In genomic region chr1:212981571-212982328, GRCh38 we compare ENCODE assay signal across 10 cellular contexts. TPM values are rescaled to one million over a fixed set of nuclear protein-coding genes. Genes with fewer than 3 reads are reported as not detected.
DNase-seq lines count a peak whose midpoint lies in the region; ATAC-seq and TF ChIP-seq lines count a peak whose summit lies in the region.
"Had no signal": no experiment of that assay in that cellular context is flagged by ENCODE, and none has a peak within 500 bp of the region (broad histone marks: within the 10 kb centered on the region; RNA-seq: fewer than 3 reads in every experiment).

No MANE protein-coding gene starts in this region.

- no peaks in the 10 kb centered on the region for H3K27me3 ChIP-seq in gastroesophageal sphincter
- H3K27me3 ChIP-seq in PC-9 (ENCODE audit: insufficient read depth, low read depth) = no peaks in the 10 kb centered on the region
- H3K27me3 ChIP-seq: Peyer's patch, thyroid gland had no signal

- H2AFZ ChIP-seq in PC-9 = no peak overlapping the region

- POLR2A ChIA-PET in PC-9 (lab: Charles Lee; ENCODE audit: unreplicated experiment) = no interaction called here

- CTCF ChIA-PET in PC-9 (lab: Charles Lee) = no interaction called here

- H3F3A ChIP-seq in PC-9 (ENCODE audit: insufficient read depth, low read depth) = no peaks in the 10 kb centered on the region

- no TSS peak for BruUV-seq in PC-9 (replicated peaks; lab: Mats Ljungman, UMichigan)

- no peak for TF ChIP-seq CTCF in gastroesophageal sphincter (IDR thresholded peaks at IDR 0.05)
- no peak for TF ChIP-seq CTCF in PC-9 (conservative IDR thresholded peaks at IDR 0.05)

- TF ChIP-seq POLR2A in gastroesophageal sphincter (IDR thresholded peaks at IDR 0.05) = no peak

- peak; percentile 86 for DNase-seq in DMS53 treated with DMSO at 0.1 percent for 48 hours (lab: John Stamatoyannopoulos, UW; ENCODE audit: unreplicated experiment)
- DNase-seq in activated gamma-delta T cell treated with Interleukin-2 at 50 U/mL for 16 hours = no peak
- no peak for DNase-seq in KBM-7
- DNase-seq in PC-9 = no peak
- DNase-seq in GOT3 (lab: John Stamatoyannopoulos, UW) = no peak
- DNase-seq: Peyer's patch had no signal

- H3K4me1 ChIP-seq in gastroesophageal sphincter (peaks cover 0 to 27% (median 16%) of the 10 kb centered on the region in 3 donors), PC-9 (replicated peaks; ENCODE audit: insufficient read depth) (no peaks in the 10 kb centered on the region)

- H3K4me2 ChIP-seq in PC-9 = no peak overlapping the region

- WGBS in gastroesophageal sphincter (ENCODE audit: low coverage in 1 of 2), 2 donors = 33 to 64% methylated on average over 6 to 10 of the region's 13 CpGs

- H3K79me2 ChIP-seq in PC-9 (ENCODE audit: low read depth) = no peaks in the 10 kb centered on the region

- H3K4me3 ChIP-seq in gastroesophageal sphincter = no peak overlapping the region
- H3K4me3 ChIP-seq in PC-9 = no peak overlapping the region
- H3K4me3 ChIP-seq: Peyer's patch, thyroid gland had no signal

- H3K9me3 ChIP-seq in gastroesophageal sphincter (no peaks in the 10 kb centered on the region), PC-9 (ENCODE audit: insufficient read depth, low read depth) (no peaks in the 10 kb centered on the region)
- H3K9me3 ChIP-seq: Peyer's patch, thyroid gland had no signal

- H3K36me3 ChIP-seq in gastroesophageal sphincter = no peaks in the 10 kb centered on the region
- H3K36me3 ChIP-seq in PC-9 (ENCODE audit: low read depth) = no peaks in the 10 kb centered on the region
- H3K36me3 ChIP-seq: Peyer's patch, thyroid gland had no signal

- ATAC-seq in GM21423 (IDR thresholded peaks at IDR 0.05; ENCODE audit: unreplicated experiment) = peak; percentile 69
- peak; percentile 43 for ATAC-seq in HG03521 (IDR thresholded peaks at IDR 0.05; ENCODE audit: unreplicated experiment)
- ATAC-seq in gastroesophageal sphincter = no peak

- H3K9me2 ChIP-seq in PC-9 (ENCODE audit: insufficient read depth) = no peaks in the 10 kb centered on the region

- in situ Hi-C loops in KBM-7 (cut with MboI; ENCODE audit: low pct_unique_long_range_greater_than_20kb, low sequenced_read_pairs) = loop anchor here (25.0 kb wide), 1 partner anchor 519 kb away; no protein-coding TSS in a partner anchor

- intact Hi-C loops in PC-9 (cut with micrococcal nuclease; ENCODE audit: unreplicated experiment) = no loop called here

- TF ChIP-seq EP300 in gastroesophageal sphincter (IDR thresholded peaks at IDR 0.05) = no peak

- H3K27ac ChIP-seq in gastroesophageal sphincter (peak overlapping the region in 3 of 4 donors; percentile 50 to 73 (median 67)), PC-9 (no peak overlapping the region)
- H3K27ac ChIP-seq: Peyer's patch had no signal

- no peaks in the 10 kb centered on the region for H4K20me1 ChIP-seq in PC-9 (ENCODE audit: insufficient read depth)

RNA-seq across cellular contexts. Expression of gene VASH2, which starts 31.4 kb away (rescaled TPM):
- total RNA-seq in gastroesophageal sphincter (1 to 10 TPM in 3 of 4 donors, under 1 TPM in 1; 0.67 to 9.0 (median 1.5) TPM), PC-9 (2021) (0.55 TPM in 1 of 2 replicates, not detected in the other)

RNA-seq across cellular contexts. Expression of gene ANGEL2, which starts 33.9 kb away (rescaled TPM):
- 10 to 100 TPM; 20.9 to 85.1 (median 39.0) TPM for total RNA-seq in gastroesophageal sphincter
- total RNA-seq in PC-9 (2021) = 35.4 and 42.6 TPM in 2 replicates
